In genomic region chr10:71812016-71812912, GRCh38 we compare ENCODE assay signal across 8 cellular contexts. TPM values are rescaled to one million over a fixed set of nuclear protein-coding genes. Genes with fewer than 3 reads are reported as not detected.
DNase-seq lines count a peak whose midpoint lies in the region; ATAC-seq and TF ChIP-seq lines count a peak whose summit lies in the region.

No MANE protein-coding gene starts in this region.

- H3K9me3 ChIP-seq in left lung, result no peaks in the 10 kb centered on the region

- POLR2A ChIA-PET in BJ (lab: Charles Lee), result no interaction called here

- H3K27me3 ChIP-seq in BJ (ENCODE audit: control insufficient read depth, insufficient read depth, low read length), result no peaks in the 10 kb centered on the region; the same call in 1 of the 2 replicates
- no peaks in the 10 kb centered on the region for H3K27me3 ChIP-seq in left lung

- intact Hi-C loops in left lung (cut with DNase I), result loop anchor here in 1 of 2 donors (10.0 kb wide), 1 partner anchor 427 kb away; no protein-coding TSS in a partner anchor

- peaks cover 0 to 32% of the 10 kb centered on the region in 2 donors for H3K4me1 ChIP-seq in left lung

- no peak overlapping the region for H3K27ac ChIP-seq in left lung

- ATAC-seq in activated CD4-positive, CD25-positive, alpha-beta regulatory T cell treated with anti-CD3 and anti-CD28 coated beads, Interleukin-2, amount 50 U/mL, for 24 hours, result peak; percentile 88 to 89
- ATAC-seq in left lung, result peak; percentile 87

- DNase-seq in BJ (ENCODE audit: low read depth) (no peak), GM19240 (ENCODE audit: insufficient read length, low spot score) (peak; percentile 80), NAMALWA (ENCODE audit: low spot score) (peak; percentile 63), cardiac fibroblast (ENCODE audit: low read depth in 2 of 2) (peak; percentile 52 to 66), left lung (peak; percentile 77 to 95), occipital lobe (lab: John Stamatoyannopoulos, UW) (no peak)
- DNase-seq in stimulated activated CD4-positive, alpha-beta T cell treated with anti-CD3 and anti-CD28 coated beads, TNF-alpha, amount 100 ng/mL, for 4 hours (ENCODE audit: low read depth in 3 of 3), result peak; percentile 66 to 75 (median 66)

- TF ChIP-seq CTCF in BJ (IDR thresholded peaks at IDR 0.05; ENCODE audit: insufficient read depth, low read depth, low read length), result peak; percentile 94
- peak; percentile 89 for TF ChIP-seq CTCF in cardiac fibroblast (IDR thresholded peaks at IDR 0.05; ENCODE audit: low read depth, low read length)
- TF ChIP-seq CTCF in left lung (IDR thresholded peaks at IDR 0.05), result peak; percentile 75 to 91

- CTCF ChIA-PET in BJ (lab: Yijun Ruan, JAX), result interaction anchor here (0.6 to 4.8 kb wide), 47 partner anchors 10 to 498 kb away, joined by 3 to 23 read pairs (median 4); partner anchors contain the start of genes SLC29A3 and VSIR

- H3K4me3 ChIP-seq in BJ (ENCODE audit: low read depth, low read length) (no peak overlapping the region), cardiac fibroblast (replicated peaks in 1 of 2; ENCODE audit: low read depth in 2 of 2, low read length in 2 of 2) (no peak overlapping the region), left lung (no peak overlapping the region)

- peaks cover 19% of the 10 kb centered on the region for H3K36me3 ChIP-seq in BJ (ENCODE audit: control insufficient read depth, insufficient read depth, low read length)
- peaks cover 6 to 69% of the 10 kb centered on the region in 2 donors for H3K36me3 ChIP-seq in left lung

RNA-seq across cellular contexts. Expression of gene PSAP, which starts 38.8 kb away (rescaled TPM):
- polyA plus RNA-seq in BJ (2011; rRNA removed), result 1,482 and 1,979 TPM in 2 replicates
- 206 and 320 TPM in 2 replicates for polyA minus RNA-seq in BJ (2011; rRNA and poly(A)+ RNA removed)
- total RNA-seq in left lung (1,000 to 10,000 TPM; 1,484 to 1,668 TPM), occipital lobe (385 TPM)

RNA-seq across cellular contexts. Expression of gene VSIR, which starts 38.9 kb away (rescaled TPM):
- 78.7 and 169 TPM in 2 replicates for polyA plus RNA-seq in BJ (2011; rRNA removed)
- polyA minus RNA-seq in BJ (2011; rRNA and poly(A)+ RNA removed), result 49.8 and 62.7 TPM in 2 replicates
- total RNA-seq in left lung (100 to 1,000 TPM in 1 of 2 donors, 10 to 100 TPM in 1; 46.7 to 133 TPM), occipital lobe (8.1 TPM)

Comparison
In these comparisons a context has a peak if more than half of its experiments do, and no peak if none do; other contexts are left out.
1. DNase-seq: peak in GM19240 (single experiment), NAMALWA (single experiment), cardiac fibroblast (2 of 2), left lung (2 of 2) and stimulated activated CD4-positive, alpha-beta T cell treated with anti-CD3 and anti-CD28 coated beads, TNF-alpha, amount 100 ng/mL, for 4 hours (3 of 3); none in BJ (single experiment) and occipital lobe (single experiment).
2. Peak in every context shown above with its lines, with median percentiles within 50 percentile points of each other: CTCF ChIP-seq.